1 cellular context compared by ENCODE assay signal in the genomic region with DNA sequence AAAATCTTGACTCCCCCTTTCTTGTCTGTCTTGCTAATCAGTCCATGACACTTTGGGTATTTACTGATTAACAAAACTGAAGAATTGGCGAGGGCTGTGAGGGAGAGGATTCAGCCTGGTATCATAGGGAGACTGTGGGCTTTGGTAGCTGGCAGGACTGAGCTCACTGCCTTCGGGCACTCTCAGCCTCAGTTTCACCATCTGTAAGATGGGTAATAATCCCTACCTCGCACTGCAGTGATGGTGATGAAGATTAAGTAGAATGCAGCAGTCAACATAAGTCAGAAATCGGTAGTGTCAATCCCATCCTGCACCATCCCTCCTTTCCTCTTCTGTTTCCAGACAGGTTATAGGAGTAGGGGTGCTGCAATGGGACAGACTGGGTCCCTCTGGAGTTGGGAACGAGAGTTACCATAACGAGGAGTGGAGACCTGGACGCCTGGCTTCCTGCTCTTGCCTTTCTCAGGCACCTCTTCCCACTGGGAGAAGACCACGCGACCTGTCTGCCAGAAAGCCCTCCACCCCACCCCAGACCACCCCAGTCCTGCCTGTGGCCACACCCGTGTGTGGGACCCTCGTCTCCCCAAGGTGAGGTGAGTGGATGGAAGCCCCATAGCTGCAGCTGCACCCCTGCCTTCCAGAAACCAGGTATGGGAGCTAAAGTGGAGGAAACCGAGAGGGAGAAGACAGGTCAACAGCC.
TF ChIP-seq lines count a peak whose summit lies in the region.

No MANE protein-coding gene starts in this region.

TF ChIP-seq in H1, 55 proteins besides CTCF, POLR2A, EP300 and RAD21:
- TF ChIP-seq KDM1A (IDR thresholded peaks at IDR 0.05; ENCODE audit: borderline replicate concordance, low read length) (0 out of 2 replicates have a peak, but pooled peaks have one; percentile 41), YY1 (IDR thresholded peaks at IDR 0.05; ENCODE audit: low read depth, low read length) (no peak), PHF8 (conservative IDR thresholded peaks at IDR 0.05; ENCODE audit: low read depth, low read length) (no peak), SP4 (IDR thresholded peaks at IDR 0.05; ENCODE audit: low read length) (no peak)
